ENCODE assay signal across 14 cellular contexts in the genomic region with DNA sequence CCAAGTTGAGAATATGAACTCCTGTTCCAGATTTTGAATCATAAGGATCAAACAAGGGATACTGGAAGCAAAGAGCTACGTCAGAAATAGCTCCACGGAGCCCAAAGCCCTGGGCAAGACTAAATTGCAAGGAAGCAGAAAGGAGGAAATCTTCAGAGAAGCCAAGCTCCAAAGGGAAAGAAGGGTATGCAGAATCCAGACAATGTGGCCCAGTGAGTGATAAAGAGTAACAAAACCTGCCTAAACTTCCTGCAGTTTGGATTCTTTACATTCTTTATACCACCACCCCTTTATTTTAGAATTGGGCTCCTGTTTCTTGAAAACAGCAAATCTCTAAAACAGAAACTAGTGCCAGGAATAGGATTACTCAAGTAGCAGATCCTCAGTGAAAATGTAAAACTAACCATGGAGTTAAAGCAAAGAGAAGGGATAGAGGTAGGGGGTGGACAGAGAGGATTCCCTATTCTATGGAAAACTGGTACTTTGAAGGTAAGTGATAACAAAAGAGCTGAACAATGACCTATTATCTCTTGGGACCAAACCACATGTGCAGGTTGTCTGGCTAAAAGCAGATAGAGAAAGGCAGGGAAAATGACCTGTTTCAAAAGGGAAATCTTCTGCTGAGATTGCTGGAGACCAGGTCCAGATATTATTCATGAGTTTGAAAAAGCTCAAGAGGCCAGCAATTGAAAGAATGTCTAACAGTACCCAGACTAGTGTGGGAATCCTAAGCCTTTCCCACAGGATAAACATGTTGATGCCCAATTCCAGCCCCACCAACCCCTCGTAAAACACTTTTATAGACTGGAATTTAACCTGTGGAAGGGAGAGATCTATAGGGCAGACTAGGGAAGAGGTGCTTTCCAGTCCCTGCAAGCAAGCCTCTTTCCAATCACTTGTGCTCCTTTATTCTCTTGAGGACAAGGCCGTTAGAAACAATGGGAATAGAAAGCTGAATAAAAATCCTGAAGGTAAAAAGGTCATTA.
"Had no signal": no experiment of that assay in that cellular context is flagged by ENCODE, and none has a peak within 500 bp of the region (broad histone marks: within the 10 kb centered on the region; RNA-seq: fewer than 3 reads in every experiment).

No MANE protein-coding gene starts in this region.

- FAIRE-seq: astrocyte, endothelial cell of umbilical vein had no signal

- H3K4me3 ChIP-seq: gastrocnemius medialis, heart right ventricle, stomach, thoracic aorta, uterus had no signal

- H3K27me3 ChIP-seq: gastrocnemius medialis, heart right ventricle, neutrophil, stomach, uterus had no signal

- H3K9me3 ChIP-seq: gastrocnemius medialis, heart right ventricle, neutrophil, stomach, thoracic aorta, uterus had no signal

- H3K27ac ChIP-seq: gastrocnemius medialis, heart right ventricle, neutrophil, thoracic aorta, uterus had no signal

- H3K4me1 ChIP-seq: gastrocnemius medialis, heart right ventricle, uterus had no signal

- DNase-seq: activated CD4-positive, alpha-beta T cell treated with anti-CD3 and anti-CD28 coated beads for 48 hours; activated CD8-positive, alpha-beta T cell treated with anti-CD3 and anti-CD28 coated beads, Interleukin-2, amount 10 ng/mL, durations not matched to agents 7 days and 5 days; activated naive CD4-positive, alpha-beta T cell treated with anti-CD3 and anti-CD28 coated beads for 36 hours; gastrocnemius medialis; heart right ventricle; retina; small intestine; stomach; T1000; uterus had no signal
